3 cellular contexts compared by ENCODE assay signal in genomic region chr7:24608504-24608903, GRCh38.
TF ChIP-seq lines count a peak whose summit lies in the region.

No MANE protein-coding gene starts in this region.

TF ChIP-seq in GM23338, 12 proteins besides CTCF, POLR2A, EP300 and RAD21 (continues in another document):
- TF ChIP-seq ZNF462 (CRISPR knock-in tag; IDR thresholded peaks at IDR 0.05) (no peak), POLR2AphosphoS5 (IDR thresholded peaks at IDR 0.05; ENCODE audit: low read depth) (no peak), NANOG (IDR thresholded peaks at IDR 0.05; ENCODE audit: borderline replicate concordance) (no peak), STAT1 (IDR thresholded peaks at IDR 0.05; ENCODE audit: unreplicated experiment) (no peak), EZH2phosphoT487 (IDR thresholded peaks at IDR 0.05; ENCODE audit: unreplicated experiment) (no peak), ZNF114 (CRISPR knock-in tag; IDR thresholded peaks at IDR 0.05) (no peak)

TF ChIP-seq in IMR-90, 13 proteins besides CTCF, POLR2A, EP300 and RAD21:
- TF ChIP-seq RCOR1 (IDR thresholded peaks at IDR 0.05; ENCODE audit: insufficient replicate concordance, low read length) (no peak), CHD1 (IDR thresholded peaks at IDR 0.05; ENCODE audit: low read depth, low read length) (no peak), MXI1 (IDR thresholded peaks at IDR 0.05; ENCODE audit: borderline replicate concordance, low read depth, low read length) (no peak), MAFK (IDR thresholded peaks at IDR 0.05; ENCODE audit: low read depth, low read length) (no peak), ELK1 (IDR thresholded peaks at IDR 0.05; ENCODE audit: borderline replicate concordance, low read depth, low read length) (no peak), RFX5 (IDR thresholded peaks at IDR 0.05; ENCODE audit: low read depth, low read length) (no peak), SMC3 (IDR thresholded peaks at IDR 0.05; ENCODE audit: low read depth, low read length) (no peak), MAZ (IDR thresholded peaks at IDR 0.05; ENCODE audit: borderline replicate concordance, low read depth, low read length) (no peak), FOS (IDR thresholded peaks at IDR 0.05; ENCODE audit: low read depth, low read length) (no peak), BHLHE40 (IDR thresholded peaks at IDR 0.05; ENCODE audit: low read depth, low read length) (no peak), CEBPB (IDR thresholded peaks at IDR 0.05; ENCODE audit: low read depth, low read length) (no peak)
- TF ChIP-seq, protein P1, sequence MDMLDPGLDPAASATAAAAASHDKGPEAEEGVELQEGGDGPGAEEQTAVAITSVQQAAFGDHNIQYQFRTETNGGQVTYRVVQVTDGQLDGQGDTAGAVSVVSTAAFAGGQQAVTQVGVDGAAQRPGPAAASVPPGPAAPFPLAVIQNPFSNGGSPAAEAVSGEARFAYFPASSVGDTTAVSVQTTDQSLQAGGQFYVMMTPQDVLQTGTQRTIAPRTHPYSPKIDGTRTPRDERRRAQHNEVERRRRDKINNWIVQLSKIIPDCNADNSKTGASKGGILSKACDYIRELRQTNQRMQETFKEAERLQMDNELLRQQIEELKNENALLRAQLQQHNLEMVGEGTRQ (IDR thresholded peaks at IDR 0.05; ENCODE audit: low read depth, low read length), result no peak

TF ChIP-seq in GM12878, 131 proteins besides CTCF, POLR2A, EP300 and RAD21:
- TF ChIP-seq ZBED1 (IDR thresholded peaks at IDR 0.05; ENCODE audit: borderline replicate concordance) (no peak), YBX1 (IDR thresholded peaks at IDR 0.05) (no peak), KDM1A (IDR thresholded peaks at IDR 0.05; ENCODE audit: borderline replicate concordance) (no peak), MTA2 (IDR thresholded peaks at IDR 0.05; ENCODE audit: low read depth) (no peak)
- TF ChIP-seq, protein P2, sequence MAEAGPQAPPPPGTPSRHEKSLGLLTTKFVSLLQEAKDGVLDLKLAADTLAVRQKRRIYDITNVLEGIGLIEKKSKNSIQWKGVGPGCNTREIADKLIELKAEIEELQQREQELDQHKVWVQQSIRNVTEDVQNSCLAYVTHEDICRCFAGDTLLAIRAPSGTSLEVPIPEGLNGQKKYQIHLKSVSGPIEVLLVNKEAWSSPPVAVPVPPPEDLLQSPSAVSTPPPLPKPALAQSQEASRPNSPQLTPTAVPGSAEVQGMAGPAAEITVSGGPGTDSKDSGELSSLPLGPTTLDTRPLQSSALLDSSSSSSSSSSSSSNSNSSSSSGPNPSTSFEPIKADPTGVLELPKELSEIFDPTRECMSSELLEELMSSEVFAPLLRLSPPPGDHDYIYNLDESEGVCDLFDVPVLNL (IDR thresholded peaks at IDR 0.05; ENCODE audit: low read depth, low read length), result no peak
